In genomic region chr20:49853640-49854039, GRCh38 we compare ENCODE assay signal across 9 cellular contexts. TPM values are rescaled to one million over a fixed set of nuclear protein-coding genes. Genes with fewer than 3 reads are reported as not detected.
DNase-seq lines count a peak whose midpoint lies in the region; ATAC-seq and TF ChIP-seq lines count a peak whose summit lies in the region.
"Had no signal": no experiment of that assay in that cellular context is flagged by ENCODE, and none has a peak within 500 bp of the region (broad histone marks: within the 10 kb centered on the region; RNA-seq: fewer than 3 reads in every experiment).

No MANE protein-coding gene starts in this region.

- CTCF ChIA-PET in Panc1 (lab: Charles Lee), result no interaction called here

- TF ChIP-seq CTCF in Panc1 (IDR thresholded peaks at IDR 0.05), result no peak

- POLR2A ChIA-PET in Panc1 (lab: Charles Lee), result no interaction called here

- no TSS peak for BruUV-seq in Panc1 (replicated peaks; lab: Mats Ljungman, UMichigan)

- no peaks in the 10 kb centered on the region for H3K36me3 ChIP-seq in Panc1 (ENCODE audit: control insufficient read depth, insufficient read depth, low read length)

- intact Hi-C loops in Panc1 (cut with micrococcal nuclease; ENCODE audit: unreplicated experiment) (no loop called here), posterior vena cava (cut with DNase I) (loop anchor here in 1 of 2 donors (10.0 kb wide), 1 partner anchor 309 kb away; no protein-coding TSS in a partner anchor)

- H3K4me3 ChIP-seq in Panc1 (ENCODE audit: low read depth in 2 of 2, low read length in 2 of 2), result no peak overlapping the region

- no peaks in the 10 kb centered on the region for H3K4me1 ChIP-seq in Panc1 (ENCODE audit: control insufficient read depth, insufficient read depth, low read length)

- in situ Hi-C loops in Panc1 (cut with HindIII; ENCODE audit: low pct_unique_long_range_greater_than_20kb, low sequenced_read_pairs), result no loop called here

- H3K9me3 ChIP-seq in Panc1 (ENCODE audit: control insufficient read depth, insufficient read depth, low read depth, low read length), result no peaks in the 10 kb centered on the region

- H3K27ac ChIP-seq in Panc1 (ENCODE audit: low read length) (no peak overlapping the region), epithelial cell of prostate (peak overlapping the region; percentile 7)

- H3K27me3 ChIP-seq in Panc1 (ENCODE audit: control insufficient read depth, insufficient read depth, low read length), result no peaks in the 10 kb centered on the region

- peak; percentile 34; the same call in 1 of the 2 replicates for ATAC-seq in Panc1

- peak; percentile 85 for DNase-seq in ELR (ENCODE audit: low read depth)
- no peak for DNase-seq in Panc1 (ENCODE audit: low read depth, low spot score)
- DNase-seq in epithelial cell of prostate (ENCODE audit: low read depth, low spot score), result no peak
- DNase-seq in non-pigmented ciliary epithelial cell (ENCODE audit: low read depth), result peak; percentile 47
- no peak for DNase-seq in posterior vena cava (ENCODE audit: low spot score)
- no peak for DNase-seq in effector CD8-positive, alpha-beta T cell (lab: John Stamatoyannopoulos, UW)
- no peak for DNase-seq in MV-4-11 (lab: John Stamatoyannopoulos, UW)
- no peak for DNase-seq in middle frontal gyrus (ENCODE audit: extremely low spot score, low spot score)
- DNase-seq: activated CD4-positive, alpha-beta T cell treated with anti-CD3 and anti-CD28 coated beads for 48 hours had no signal

RNA-seq across cellular contexts. Expression of gene SLC9A8, which starts 41.0 kb away (rescaled TPM):
- total RNA-seq in Panc1 (2021; ENCODE audit: unreplicated experiment), result 6.7 TPM
- 4.6 TPM for polyA plus RNA-seq in Panc1 (2012; ENCODE audit: insufficient read length)
- 10 to 100 TPM; 10.4 to 11.8 TPM for total RNA-seq in posterior vena cava

Comparison
In these comparisons a context has a peak if more than half of its experiments do, and no peak if none do; other contexts are left out.
1. DNase-seq: peak in ELR (single experiment) and non-pigmented ciliary epithelial cell (single experiment); none in Panc1 (single experiment), epithelial cell of prostate (single experiment), posterior vena cava (single experiment), effector CD8-positive, alpha-beta T cell (single experiment), MV-4-11 (single experiment) and middle frontal gyrus (single experiment).